Comparison of ENCODE assay signal across 8 cellular contexts in genomic region chr6:3068329-3069223, GRCh38. TPM values are rescaled to one million over a fixed set of nuclear protein-coding genes. Genes with fewer than 3 reads are reported as not detected.
DNase-seq lines count a peak whose midpoint lies in the region; ATAC-seq, FAIRE-seq and TF ChIP-seq lines count a peak whose summit lies in the region.

RIPK1 (plus strand) TSS chr6:3068494; CDS start chr6:3076824, 8,330 bp downstream.

- H3K9ac ChIP-seq in DND-41 (ENCODE audit: low read depth, low read length): peak within 1 kb of the TSS; percentile 99

- H3K27me3 Mint-ChIP-seq in activated T-helper 1 cell treated with anti-CD3 and anti-CD28 coated beads, Interleukin-12 subunit alpha, Interleukin-12 subunit beta, Interleukin-2, Interleukin-4 antibody, amounts not matched to agents 30 ng/mL and 10 ng/mL and 1 ng/mL, durations not matched to agents 14 hours and 24 hours and 36 hours (ENCODE audit: insufficient read depth): no peaks in the 10 kb centered on the region
- no peaks in the 10 kb centered on the region for H3K27me3 Mint-ChIP-seq in naive thymus-derived CD8-positive, alpha-beta T cell

- peak within 1 kb of the TSS; percentile 93 for H3K4me3 Mint-ChIP-seq in activated T-helper 1 cell treated with anti-CD3 and anti-CD28 coated beads, Interleukin-12 subunit alpha, Interleukin-12 subunit beta, Interleukin-2, Interleukin-4 antibody, amounts not matched to agents 30 ng/mL and 10 ng/mL and 1 ng/mL, durations not matched to agents 14 hours and 24 hours and 36 hours
- H3K4me3 Mint-ChIP-seq in naive thymus-derived CD8-positive, alpha-beta T cell: peak within 1 kb of the TSS; percentile 93 to 99 (median 94)

- DNase-seq in DND-41 (peak; percentile 94), RCC 7860 (ENCODE audit: low spot score) (peak; percentile 79), fibroblast of gingiva (ENCODE audit: low read depth) (peak; percentile 90)
- peak; percentile 96 for DNase-seq in activated T-helper 1 cell treated with anti-CD3 and anti-CD28 coated beads, Interleukin-12 subunit alpha, Interleukin-12 subunit beta, Interleukin-2, Interleukin-4 antibody, amounts not matched to agents 30 ng/mL and 10 ng/mL and 1 ng/mL, durations not matched to agents 14 hours and 24 hours and 36 hours (ENCODE audit: low spot score)
- peak; percentile 89 to 96 (median 94) for DNase-seq in naive thymus-derived CD8-positive, alpha-beta T cell
- peak; percentile 92 for DNase-seq in stimulated activated naive CD4-positive, alpha-beta T cell treated with Interleukin-2 at 50 U/mL for 16 hours (lab: John Stamatoyannopoulos, UW)

- H3K4me1 Mint-ChIP-seq in activated T-helper 1 cell treated with anti-CD3 and anti-CD28 coated beads, Interleukin-12 subunit alpha, Interleukin-12 subunit beta, Interleukin-2, Interleukin-4 antibody, amounts not matched to agents 30 ng/mL and 10 ng/mL and 1 ng/mL, durations not matched to agents 14 hours and 24 hours and 36 hours (ENCODE audit: low read depth): peaks cover 58% of the 10 kb centered on the region
- H3K4me1 Mint-ChIP-seq in naive thymus-derived CD8-positive, alpha-beta T cell: peaks cover 20 to 78% (median 57%) of the 10 kb centered on the region in 4 donors

- peaks cover 7% of the 10 kb centered on the region; the same call in 1 of the 2 replicates for H4K20me1 ChIP-seq in DND-41 (ENCODE audit: insufficient read depth, low read length)

- POLR2A ChIA-PET in naive thymus-derived CD8-positive, alpha-beta T cell (lab: Charles Lee): interaction anchor here (0.6 to 4.4 kb wide), 26 partner anchors 9 to 1067 kb away, joined by 3 to 57 read pairs (median 4); partner anchors contain the start of genes BPHL, ECI2, NQO2 and SERPINB1

- H3K9me3 Mint-ChIP-seq in activated T-helper 1 cell treated with anti-CD3 and anti-CD28 coated beads, Interleukin-12 subunit alpha, Interleukin-12 subunit beta, Interleukin-2, Interleukin-4 antibody, amounts not matched to agents 30 ng/mL and 10 ng/mL and 1 ng/mL, durations not matched to agents 14 hours and 24 hours and 36 hours: no peaks in the 10 kb centered on the region
- no peaks in the 10 kb centered on the region for H3K9me3 Mint-ChIP-seq in naive thymus-derived CD8-positive, alpha-beta T cell

- peak; percentile 59 for TF ChIP-seq CTCF in DND-41 (IDR thresholded peaks at IDR 0.05; ENCODE audit: borderline replicate concordance, extremely low read depth, low read length, poor library complexity, severe bottlenecking)

- no peaks in the 10 kb centered on the region for H3K36me3 ChIP-seq in DND-41 (ENCODE audit: insufficient read depth, low read length)

- peak within 1 kb of the TSS; percentile 74 for H3K4me2 ChIP-seq in DND-41 (ENCODE audit: insufficient read depth, low read length)

- ATAC-seq in DND-41 (ENCODE audit: insufficient read depth, low read depth): peak; percentile 81
- ATAC-seq in GM21619 (IDR thresholded peaks at IDR 0.05; ENCODE audit: unreplicated experiment): peak; percentile 80
- peak; percentile 76 to 78 for ATAC-seq in naive thymus-derived CD8-positive, alpha-beta T cell

- H3K27ac Mint-ChIP-seq in activated T-helper 1 cell treated with anti-CD3 and anti-CD28 coated beads, Interleukin-12 subunit alpha, Interleukin-12 subunit beta, Interleukin-2, Interleukin-4 antibody, amounts not matched to agents 30 ng/mL and 10 ng/mL and 1 ng/mL, durations not matched to agents 14 hours and 24 hours and 36 hours: peak within 1 kb of the TSS; percentile 96
- peak within 1 kb of the TSS; percentile 93 to 99 (median 98) for H3K27ac Mint-ChIP-seq in naive thymus-derived CD8-positive, alpha-beta T cell

- peak within 1 kb of the TSS; percentile 86 to 96 for H3K4me3 ChIP-seq in DND-41 (ENCODE audit: low read depth in 1 of 2, low read length in 2 of 2)

- intact Hi-C loops in activated T-helper 1 cell treated with anti-CD3 and anti-CD28 coated beads, Interleukin-12 subunit alpha, Interleukin-12 subunit beta, Interleukin-2, Interleukin-4 antibody, amounts not matched to agents 30 ng/mL and 10 ng/mL and 1 ng/mL, durations not matched to agents 14 hours and 24 hours and 36 hours (cut with micrococcal nuclease): loop anchor here (1.0 to 10.0 kb wide), 10 partner anchors 45 to 1066 kb away; partner anchors contain the start of genes BPHL, ECI2, NQO2 and PSMG4

- TF ChIP-seq RAD21 in Ishikawa (IDR thresholded peaks at IDR 0.05; ENCODE audit: low read depth): peak; percentile 24; the same call in 1 of the 2 replicates

- no peak for FAIRE-seq in RCC 7860 (lab: Jason Lieb, UNC)

- H3K27me3 ChIP-seq in DND-41 (ENCODE audit: insufficient read depth, low read length, poor library complexity): no peaks in the 10 kb centered on the region

- H3K27ac ChIP-seq in DND-41 (ENCODE audit: low read length): peak within 1 kb of the TSS; percentile 89

- H3K4me1 ChIP-seq in DND-41 (ENCODE audit: insufficient read depth, low read length): peaks cover 37% of the 10 kb centered on the region

- no peaks in the 10 kb centered on the region for H3K9me3 ChIP-seq in DND-41 (ENCODE audit: insufficient read depth, low read length, severe bottlenecking)

- H2AFZ ChIP-seq in DND-41 (ENCODE audit: low read depth, low read length): peak within 1 kb of the TSS; percentile 93

- peaks cover 48% of the 10 kb centered on the region for H3K79me2 ChIP-seq in DND-41 (ENCODE audit: insufficient read depth, low read length)

- peaks cover 14% of the 10 kb centered on the region for H3K36me3 Mint-ChIP-seq in activated T-helper 1 cell treated with anti-CD3 and anti-CD28 coated beads, Interleukin-12 subunit alpha, Interleukin-12 subunit beta, Interleukin-2, Interleukin-4 antibody, amounts not matched to agents 30 ng/mL and 10 ng/mL and 1 ng/mL, durations not matched to agents 14 hours and 24 hours and 36 hours (ENCODE audit: low read depth)
- H3K36me3 Mint-ChIP-seq in naive thymus-derived CD8-positive, alpha-beta T cell: peaks cover 0 to 14% (median 0%) of the 10 kb centered on the region in 3 donors

- TF ChIP-seq EP300 in Ishikawa (IDR thresholded peaks at IDR 0.05; ENCODE audit: borderline replicate concordance): no peak

TF ChIP-seq in Ishikawa, 13 proteins besides CTCF, POLR2A, EP300 and RAD21:
- TF ChIP-seq REST (IDR thresholded peaks at IDR 0.05; ENCODE audit: low read depth) (0 out of 2 replicates have a peak, but pooled peaks have one; percentile 10), YY1 (IDR thresholded peaks at IDR 0.05; ENCODE audit: low read depth) (no peak), MAX (IDR thresholded peaks at IDR 0.05) (peak; percentile 14; the same call in 1 of the 2 replicates), TCF12 (IDR thresholded peaks at IDR 0.05; ENCODE audit: low read depth) (peak; percentile 30; the same call in 1 of the 2 replicates), CREB1 (IDR thresholded peaks at IDR 0.05; ENCODE audit: low read depth) (no peak), TAF1 (IDR thresholded peaks at IDR 0.05; ENCODE audit: low read depth) (peak; percentile 62)

RNA-seq across cellular contexts. Expression of gene RIPK1, which starts in this region (rescaled TPM):
- total RNA-seq in activated T-helper 1 cell treated with anti-CD3 and anti-CD28 coated beads, Interleukin-12 subunit alpha, Interleukin-12 subunit beta, Interleukin-2, Interleukin-4 antibody, amounts not matched to agents 30 ng/mL and 10 ng/mL and 1 ng/mL, durations not matched to agents 14 hours and 24 hours and 36 hours: 17.1 and 19.4 TPM in 2 replicates
- total RNA-seq in naive thymus-derived CD8-positive, alpha-beta T cell: 10 to 100 TPM; 31.0 to 35.3 TPM
- 10 to 100 TPM in 2 of 3 donors, 1 to 10 TPM in 1; 9.5 to 17.5 (median 11.2) TPM for polyA plus RNA-seq in naive thymus-derived CD8-positive, alpha-beta T cell

Comparison
In these comparisons a context has a peak if more than half of its experiments do, and no peak if none do; other contexts are left out.
1. Peak in every context shown above with its lines: DNase-seq, ATAC-seq, H3K4me3 ChIP-seq and H3K27ac ChIP-seq.